Comparison of ENCODE assay signal across 20 cellular contexts in genomic region chr2:173880561-173880960, GRCh38.
A peak's percentile ranks its signal among the peaks of the same experiment; 100 is the strongest.
DNase-seq lines count a peak whose midpoint lies in the region; ATAC-seq and TF ChIP-seq lines count a peak whose summit lies in the region.
"Had no signal": no experiment of that assay in that cellular context is flagged by ENCODE, and none has a peak within 500 bp of the region (broad histone marks: within the 10 kb centered on the region; RNA-seq: fewer than 3 reads in every experiment).

No MANE protein-coding gene starts in this region.

- no peak overlapping the region for H3K4me3 Mint-ChIP-seq in CD4-positive, alpha-beta T cell
- H3K4me3 Mint-ChIP-seq: B cell; CD4-positive, alpha-beta memory T cell; CD8-positive, alpha-beta memory T cell had no signal

- H3K9me3 ChIP-seq in BLaER1 (peaks cover 7% of the 10 kb centered on the region; the same call in 1 of the 2 replicates), DOHH2 (ENCODE audit: control insufficient read depth, insufficient read depth, low read length) (no peaks in the 10 kb centered on the region; the same call in 1 of the 2 replicates), OCI-LY7 (ENCODE audit: low read length) (peaks cover 5% of the 10 kb centered on the region; the same call in 1 of the 2 replicates), thyroid gland (no peaks in the 10 kb centered on the region), gastroesophageal sphincter (no peaks in the 10 kb centered on the region)
- H3K9me3 ChIP-seq in CD4-positive, alpha-beta T cell (ENCODE audit: control insufficient read depth, low read length), result no peaks in the 10 kb centered on the region

- peak overlapping the region; percentile 53; the same call in 1 of the 2 replicates for H2AFZ ChIP-seq in OCI-LY7 (ENCODE audit: low read length)

- peaks cover 32% of the 10 kb centered on the region for H3K27me3 Mint-ChIP-seq in CD4-positive, alpha-beta T cell

- TF ChIP-seq CTCF in DOHH2 (IDR thresholded peaks at IDR 0.05; ENCODE audit: low read depth, low read length, poor library complexity, severe bottlenecking) (no peak), OCI-LY7 (conservative IDR thresholded peaks at IDR 0.05; ENCODE audit: low read length) (no peak), thyroid gland (IDR thresholded peaks at IDR 0.05) (no peak), gastroesophageal sphincter (IDR thresholded peaks at IDR 0.05) (no peak)
- no peak for TF ChIP-seq CTCF in CD4-positive, alpha-beta T cell (IDR thresholded peaks at IDR 0.05)

- peak overlapping the region; percentile 67 for H3K4me2 ChIP-seq in BLaER1
- H3K4me2 ChIP-seq in DOHH2 (ENCODE audit: low read length), result peak overlapping the region; percentile 74
- peak overlapping the region; percentile 67 for H3K4me2 ChIP-seq in OCI-LY7 (ENCODE audit: low read length)
- H3K4me2 ChIP-seq: A549 had no signal

- H3K27me3 ChIP-seq in BLaER1 (no peaks in the 10 kb centered on the region), DOHH2 (ENCODE audit: control insufficient read depth, low read length) (no peaks in the 10 kb centered on the region), thyroid gland (no peaks in the 10 kb centered on the region), gastroesophageal sphincter (peaks cover 16% of the 10 kb centered on the region)
- no peaks in the 10 kb centered on the region for H3K27me3 ChIP-seq in CD4-positive, alpha-beta T cell (ENCODE audit: control insufficient read depth, insufficient read depth, low read length)

- CTCF ChIA-PET in OCI-LY7 (lab: Charles Lee; ENCODE audit: unreplicated experiment), result no interaction called here
- CTCF ChIA-PET in CD4-positive, alpha-beta T cell (lab: Charles Lee), result no interaction called here

- H3K9me3 Mint-ChIP-seq in CD4-positive, alpha-beta T cell, result no peaks in the 10 kb centered on the region
- H3K9me3 Mint-ChIP-seq: CD4-positive, alpha-beta memory T cell; CD8-positive, alpha-beta memory T cell had no signal

- H3K27ac Mint-ChIP-seq in CD4-positive, alpha-beta T cell, result no peak overlapping the region
- H3K27ac Mint-ChIP-seq: B cell; CD4-positive, alpha-beta memory T cell; CD8-positive, alpha-beta memory T cell had no signal

- no peaks in the 10 kb centered on the region for H4K20me1 ChIP-seq in BLaER1
- no peaks in the 10 kb centered on the region for H4K20me1 ChIP-seq in DOHH2 (ENCODE audit: control insufficient read depth, insufficient read depth, low read depth, low read length)
- no peaks in the 10 kb centered on the region for H4K20me1 ChIP-seq in OCI-LY7 (ENCODE audit: insufficient read depth, low read length)

- no peak for TF ChIP-seq POLR2A in thyroid gland (IDR thresholded peaks at IDR 0.05)
- no peak for TF ChIP-seq POLR2A in gastroesophageal sphincter (IDR thresholded peaks at IDR 0.05)

- ATAC-seq in CD4-positive, alpha-beta T cell (ENCODE audit: poor library complexity), result no peak
- no peak for ATAC-seq in gastroesophageal sphincter
- ATAC-seq: A549 had no signal

- H3K4me1 Mint-ChIP-seq in CD4-positive, alpha-beta T cell (ENCODE audit: low read depth), result no peaks in the 10 kb centered on the region
- H3K4me1 Mint-ChIP-seq: CD4-positive, alpha-beta memory T cell had no signal

- H3K27ac ChIP-seq in BLaER1, result 0 out of 2 replicates have a peak overlapping the region, but pooled peaks have one; percentile 19
- peak overlapping the region; percentile 80 for H3K27ac ChIP-seq in DOHH2 (ENCODE audit: low read depth, low read length)
- H3K27ac ChIP-seq in OCI-LY7 (ENCODE audit: low read depth, low read length, poor library complexity, severe bottlenecking), result no peak overlapping the region
- H3K27ac ChIP-seq in thyroid gland, result no peak overlapping the region
- no peak overlapping the region for H3K27ac ChIP-seq in CD4-positive, alpha-beta T cell (ENCODE audit: low read depth, low read length)
- H3K27ac ChIP-seq in gastroesophageal sphincter, result no peak overlapping the region
- H3K27ac ChIP-seq: 22Rv1, A549, C4-2B had no signal

- H3K9me2 ChIP-seq in DOHH2 (replicated peaks; ENCODE audit: control insufficient read depth, low read length) (no peaks in the 10 kb centered on the region), OCI-LY7 (ENCODE audit: insufficient read depth, low read length) (no peaks in the 10 kb centered on the region)

- H3F3A ChIP-seq in DOHH2 (ENCODE audit: control insufficient read depth, insufficient read depth), result peaks cover 10% of the 10 kb centered on the region

- 47 to 58% methylated on average over 6 of the region's 6 CpGs for WGBS in thyroid gland, 2 donors
- WGBS in gastroesophageal sphincter (ENCODE audit: low coverage in 1 of 2), 2 donors, result 98 to 100% methylated on average over 3 to 5 of the region's 6 CpGs

- no peak for DNase-seq in OCI-LY7 (ENCODE audit: low spot score)
- DNase-seq in thyroid gland, result peak; percentile 55
- DNase-seq in CD4-positive, alpha-beta T cell, result no peak
- DNase-seq in activated T-cell treated with anti-CD3 and anti-CD28 coated beads, Interleukin-2, amount 50 U/mL, for 48 hours, result no peak
- DNase-seq: AML-193; CD4-positive, alpha-beta memory T cell; CD8-positive, alpha-beta memory T cell; COR-L47; DMS153; DMS53; DMS79; DND-41; GF-D8 had no signal

- H3K4me1 ChIP-seq in BLaER1, result peaks cover 78% of the 10 kb centered on the region
- peaks cover 60% of the 10 kb centered on the region for H3K4me1 ChIP-seq in DOHH2 (ENCODE audit: control insufficient read depth, low read length)
- H3K4me1 ChIP-seq in OCI-LY7 (ENCODE audit: insufficient read depth, low read length, poor library complexity, severe bottlenecking), result peaks cover 71% of the 10 kb centered on the region
- peaks cover 13 to 30% of the 10 kb centered on the region in 2 donors for H3K4me1 ChIP-seq in thyroid gland
- H3K4me1 ChIP-seq in gastroesophageal sphincter, result no peaks in the 10 kb centered on the region
- H3K4me1 ChIP-seq: A549 had no signal

- H3K36me3 Mint-ChIP-seq in CD4-positive, alpha-beta T cell (ENCODE audit: low read depth), result no peaks in the 10 kb centered on the region
- H3K36me3 Mint-ChIP-seq: CD4-positive, alpha-beta memory T cell; CD8-positive, alpha-beta memory T cell had no signal

- intact Hi-C loops in OCI-LY7 (cut with micrococcal nuclease; ENCODE audit: unreplicated experiment) (no loop called here), thyroid gland (cut with DNase I) (no loop called here)
- intact Hi-C loops in CD4-positive, alpha-beta T cell (cut with DNase I, micrococcal nuclease), result loop anchor here in 1 of 2 experiments (5.0 kb wide), 1 partner anchor 162 kb away; no protein-coding TSS in a partner anchor

- H3K4me3 ChIP-seq in BLaER1 (no peak overlapping the region), DOHH2 (ENCODE audit: low read length) (peak overlapping the region; percentile 53), OCI-LY7 (ENCODE audit: low read depth, low read length, poor library complexity, severe bottlenecking) (no peak overlapping the region), thyroid gland (replicated peaks in 1 of 3) (no peak overlapping the region), gastroesophageal sphincter (no peak overlapping the region)
- H3K4me3 ChIP-seq: A549 had no signal

- TF ChIP-seq EP300 in gastroesophageal sphincter (IDR thresholded peaks at IDR 0.05), result no peak

- no peak overlapping the region for H3K9ac ChIP-seq in BLaER1

- H3K36me3 ChIP-seq in BLaER1 (no peaks in the 10 kb centered on the region), DOHH2 (ENCODE audit: control insufficient read depth, low read length) (no peaks in the 10 kb centered on the region), OCI-LY7 (ENCODE audit: insufficient read depth, low read length) (no peaks in the 10 kb centered on the region; the same call in 1 of the 2 replicates), thyroid gland (no peaks in the 10 kb centered on the region), gastroesophageal sphincter (no peaks in the 10 kb centered on the region)

- H3K79me2 ChIP-seq in DOHH2 (ENCODE audit: control insufficient read depth, low read length) (no peaks in the 10 kb centered on the region), OCI-LY7 (ENCODE audit: insufficient read depth, low read depth, low read length) (no peaks in the 10 kb centered on the region)

- POLR2A ChIA-PET in OCI-LY7 (lab: Charles Lee), result no interaction called here
- POLR2A ChIA-PET in CD4-positive, alpha-beta T cell (lab: Charles Lee), result no interaction called here

- BruUV-seq in OCI-LY7 (replicated peaks; lab: Mats Ljungman, UMichigan), result no TSS peak

Comparison
In these comparisons a context has a peak if more than half of its experiments do, and no peak if none do; other contexts are left out.
1. H3K27ac ChIP-seq: peak in BLaER1 (single experiment) and DOHH2 (single experiment); none in OCI-LY7 (single experiment), thyroid gland (0 of 3), CD4-positive, alpha-beta T cell (single experiment) and gastroesophageal sphincter (0 of 4).
2. DNase-seq: peak in thyroid gland (2 of 2); none in OCI-LY7 (single experiment), CD4-positive, alpha-beta T cell (0 of 10) and activated T-cell treated with anti-CD3 and anti-CD28 coated beads, Interleukin-2, amount 50 U/mL, for 48 hours (0 of 2).
3. Peak in every context shown above with its lines, with median percentiles within 50 percentile points of each other: H3K4me2 ChIP-seq.